Comparison of ENCODE assay signal across 11 cellular contexts in the genomic region with DNA sequence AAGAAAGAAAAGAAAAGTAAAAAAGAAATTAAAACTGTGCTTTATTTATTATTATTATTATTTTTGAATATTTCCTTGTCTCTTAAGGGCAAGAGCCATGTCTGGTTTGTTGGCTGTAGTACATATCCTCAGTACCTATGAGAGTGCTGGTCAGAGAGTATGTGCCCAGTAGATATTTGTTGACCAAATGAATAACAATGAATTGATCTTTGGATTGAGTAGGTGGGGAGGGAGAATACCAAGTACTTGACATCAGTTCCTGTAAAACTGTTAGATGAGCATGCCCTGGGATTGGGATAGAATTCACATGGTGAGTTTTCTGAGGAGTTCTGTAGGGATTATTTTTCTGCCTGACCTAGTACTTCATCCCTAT. TPM values are rescaled to one million over a fixed set of nuclear protein-coding genes. Genes with fewer than 3 reads are reported as not detected.
DNase-seq lines count a peak whose midpoint lies in the region; ATAC-seq, FAIRE-seq and TF ChIP-seq lines count a peak whose summit lies in the region.
"Had no signal": no experiment of that assay in that cellular context is flagged by ENCODE, and none has a peak within 500 bp of the region (broad histone marks: within the 10 kb centered on the region; RNA-seq: fewer than 3 reads in every experiment).

No MANE protein-coding gene starts in this region.

- no peak for ATAC-seq in body of pancreas
- no peak for ATAC-seq in natural killer cell treated with Interleukin-12 subunit alpha and Interleukin-12 subunit beta and Interleukin-15 and Interleukin-18, amount 100 ng/mL, for 72 hours

- no peak overlapping the region for H3K4me3 ChIP-seq in BLaER1 treated with 17β-estradiol and CSF1 and Interleukin-3, amounts not matched to agents 10 nM and 100 nM
- H3K4me3 ChIP-seq in KMS-11 (IDR thresholded peaks at IDR 0.05; ENCODE audit: insufficient read depth, low read depth, low read length) (no peak overlapping the region), body of pancreas (no peak overlapping the region), brain microvascular endothelial cell (ENCODE audit: low read depth, low read length) (no peak overlapping the region), osteoblast (ENCODE audit: insufficient read depth, low read length) (no peak overlapping the region)

- no peak for DNase-seq in body of pancreas
- DNase-seq in natural killer cell treated with Interleukin-12 subunit alpha and Interleukin-12 subunit beta and Interleukin-15 and Interleukin-18, amount 100 ng/mL, for 72 hours (ENCODE audit: low spot score), result no peak
- DNase-seq in head of caudate nucleus, result no peak
- no peak for DNase-seq in GM19239 (ENCODE audit: insufficient read length, low spot score)
- DNase-seq in brain microvascular endothelial cell, result no peak
- no peak for DNase-seq in osteoblast (ENCODE audit: insufficient read length, low spot score, missing footprints)
- DNase-seq: occipital lobe; stimulated activated naive CD4-positive, alpha-beta T cell had no signal

- no peaks in the 10 kb centered on the region for H3K27me3 Mint-ChIP-seq in natural killer cell treated with Interleukin-12 subunit alpha and Interleukin-12 subunit beta and Interleukin-15 and Interleukin-18, amount 100 ng/mL, for 72 hours

- H3K36me3 Mint-ChIP-seq in natural killer cell treated with Interleukin-12 subunit alpha and Interleukin-12 subunit beta and Interleukin-15 and Interleukin-18, amount 100 ng/mL, for 72 hours, result no peaks in the 10 kb centered on the region

- no peak for TF ChIP-seq CTCF in KMS-11 (conservative IDR thresholded peaks at IDR 0.05; ENCODE audit: low read depth, low read length)
- TF ChIP-seq CTCF in body of pancreas (IDR thresholded peaks at IDR 0.05), result no peak
- no peak for TF ChIP-seq CTCF in brain microvascular endothelial cell (IDR thresholded peaks at IDR 0.05; ENCODE audit: low read depth, low read length, missing control alignments)
- no peak for TF ChIP-seq CTCF in osteoblast (IDR thresholded peaks at IDR 0.05; ENCODE audit: extremely low read depth, low read depth, low read length)

- H3K9me3 Mint-ChIP-seq in natural killer cell treated with Interleukin-12 subunit alpha and Interleukin-12 subunit beta and Interleukin-15 and Interleukin-18, amount 100 ng/mL, for 72 hours, result no peaks in the 10 kb centered on the region

- FAIRE-seq in GM19239 (lab: Jason Lieb, UNC), result no peak

- peak overlapping the region; percentile 49 for H3K4me3 Mint-ChIP-seq in natural killer cell treated with Interleukin-12 subunit alpha and Interleukin-12 subunit beta and Interleukin-15 and Interleukin-18, amount 100 ng/mL, for 72 hours

- H2AFZ ChIP-seq in KMS-11 (ENCODE audit: low read depth) (no peak overlapping the region), osteoblast (ENCODE audit: low read length) (no peak overlapping the region)

- intact Hi-C loops in body of pancreas (cut with DNase I) (no loop called here), head of caudate nucleus (cut with DNase I) (no loop called here)

- H3K4me1 Mint-ChIP-seq in natural killer cell treated with Interleukin-12 subunit alpha and Interleukin-12 subunit beta and Interleukin-15 and Interleukin-18, amount 100 ng/mL, for 72 hours (ENCODE audit: low read depth in 2 of 2), result peaks cover 57 to 66% of the 10 kb centered on the region in 2 donors

- peaks cover 0 to 9% (median 0%) of the 10 kb centered on the region in 11 experiments; a peak in 6 of 22 replicates for H3K36me3 ChIP-seq in BLaER1 treated with 17β-estradiol and CSF1 and Interleukin-3, amounts not matched to agents 10 nM and 100 nM
- H3K36me3 ChIP-seq in KMS-11 (ENCODE audit: insufficient read depth), result no peaks in the 10 kb centered on the region
- no peaks in the 10 kb centered on the region for H3K36me3 ChIP-seq in body of pancreas (replicated peaks in 1 of 2; ENCODE audit: insufficient read depth in 1 of 2, low read depth in 2 of 2)
- H3K36me3 ChIP-seq in brain microvascular endothelial cell (replicated peaks), result no peaks in the 10 kb centered on the region
- H3K36me3 ChIP-seq in osteoblast (ENCODE audit: insufficient read depth, low read length), result no peaks in the 10 kb centered on the region

- no peaks in the 10 kb centered on the region for H3K9me3 ChIP-seq in BLaER1 treated with 17β-estradiol and CSF1 and Interleukin-3, amounts not matched to agents 10 nM and 100 nM (replicated peaks in 1 of 11)
- H3K9me3 ChIP-seq in body of pancreas (no peaks in the 10 kb centered on the region), osteoblast (ENCODE audit: low read depth, low read length) (no peaks in the 10 kb centered on the region)

- H3K79me2 ChIP-seq in KMS-11 (ENCODE audit: insufficient read depth, low read depth) (peaks cover 69% of the 10 kb centered on the region), osteoblast (ENCODE audit: insufficient read depth, low read length) (peaks cover 74% of the 10 kb centered on the region)

- H3K9ac ChIP-seq in BLaER1 treated with 17β-estradiol and CSF1 and Interleukin-3, amounts not matched to agents 10 nM and 100 nM, result no peak overlapping the region
- H3K9ac ChIP-seq in KMS-11, result no peak overlapping the region

- peak overlapping the region in 7 of 11 experiments; percentile 19 to 69 (median 63); a peak in 6 of 22 replicates for H3K27ac ChIP-seq in BLaER1 treated with 17β-estradiol and CSF1 and Interleukin-3, amounts not matched to agents 10 nM and 100 nM
- H3K27ac ChIP-seq in KMS-11 (peak overlapping the region; percentile 56), body of pancreas (peak overlapping the region; percentile 42 to 81 (median 78)), brain microvascular endothelial cell (no peak overlapping the region), osteoblast (ENCODE audit: low read depth, low read length) (no peak overlapping the region)
- H3K27ac ChIP-seq: C4-2B had no signal

- peaks cover 60 to 79% (median 73%) of the 10 kb centered on the region in 10 experiments for H3K4me1 ChIP-seq in BLaER1 treated with 17β-estradiol and CSF1 and Interleukin-3, amounts not matched to agents 10 nM and 100 nM
- H3K4me1 ChIP-seq in KMS-11 (ENCODE audit: low read depth, poor library complexity, severe bottlenecking), result peaks cover 92% of the 10 kb centered on the region
- peaks cover 41% of the 10 kb centered on the region for H3K4me1 ChIP-seq in body of pancreas
- H3K4me1 ChIP-seq in osteoblast (ENCODE audit: insufficient read depth, low read length), result peaks cover 21% of the 10 kb centered on the region

- H3K27me3 ChIP-seq in BLaER1 treated with 17β-estradiol and CSF1 and Interleukin-3, amounts not matched to agents 10 nM and 100 nM, result no peaks in the 10 kb centered on the region
- H3K27me3 ChIP-seq in KMS-11 (ENCODE audit: insufficient read depth, low read depth) (no peaks in the 10 kb centered on the region), body of pancreas (no peaks in the 10 kb centered on the region), brain microvascular endothelial cell (replicated peaks) (no peaks in the 10 kb centered on the region), osteoblast (ENCODE audit: insufficient read depth, low read length) (no peaks in the 10 kb centered on the region)

- H3K4me2 ChIP-seq in BLaER1 treated with 17β-estradiol and CSF1 and Interleukin-3, amounts not matched to agents 10 nM and 100 nM, result peak overlapping the region; percentile 78 to 90 (median 84)
- H3K4me2 ChIP-seq in KMS-11 (peak overlapping the region; percentile 53), osteoblast (ENCODE audit: insufficient read depth, low read length) (no peak overlapping the region)

- peaks cover 0 to 69% (median 15%) of the 10 kb centered on the region in 11 experiments; a peak in 13 of 22 replicates for H4K20me1 ChIP-seq in BLaER1 treated with 17β-estradiol and CSF1 and Interleukin-3, amounts not matched to agents 10 nM and 100 nM
- H4K20me1 ChIP-seq in KMS-11 (ENCODE audit: insufficient read depth) (no peaks in the 10 kb centered on the region), osteoblast (ENCODE audit: insufficient read depth, low read length) (peaks cover 9% of the 10 kb centered on the region)

- in situ Hi-C loops in brain microvascular endothelial cell (cut with HindIII; ENCODE audit: low pct_ligation_motif_present, low sequenced_read_pairs), result no loop called here

- TF ChIP-seq POLR2A in body of pancreas (IDR thresholded peaks at IDR 0.05), result no peak

- H3K27ac Mint-ChIP-seq in natural killer cell treated with Interleukin-12 subunit alpha and Interleukin-12 subunit beta and Interleukin-15 and Interleukin-18, amount 100 ng/mL, for 72 hours, result peak overlapping the region; percentile 74 to 83

RNA-seq across cellular contexts. Expression of a gene that starts 11.4 kb away (rescaled TPM):
- total RNA-seq in body of pancreas, result 10 to 100 TPM; 20.4 to 24.6 TPM
- 10 to 100 TPM; 83.9 to 85.9 TPM for total RNA-seq in natural killer cell treated with Interleukin-12 subunit alpha and Interleukin-12 subunit beta and Interleukin-15 and Interleukin-18, amount 100 ng/mL, for 72 hours
- total RNA-seq in osteoblast, result 57.5 and 57.9 TPM in 2 replicates

RNA-seq across cellular contexts. Expression of a gene that starts 26.1 kb away (rescaled TPM):
- 10 to 100 TPM; 10.9 to 15.8 TPM for total RNA-seq in body of pancreas
- 100 to 1,000 TPM; 154 to 164 TPM for total RNA-seq in natural killer cell treated with Interleukin-12 subunit alpha and Interleukin-12 subunit beta and Interleukin-15 and Interleukin-18, amount 100 ng/mL, for 72 hours
- 13.3 and 17.0 TPM in 2 replicates for total RNA-seq in osteoblast

RNA-seq across cellular contexts. Expression of a gene that starts 58.5 kb away (rescaled TPM):
- total RNA-seq in body of pancreas, result 10 to 100 TPM; 21.5 to 24.1 TPM
- 10 to 100 TPM; 15.5 to 30.0 TPM for total RNA-seq in natural killer cell treated with Interleukin-12 subunit alpha and Interleukin-12 subunit beta and Interleukin-15 and Interleukin-18, amount 100 ng/mL, for 72 hours
- total RNA-seq in osteoblast, result 10.3 and 10.9 TPM in 2 replicates

Comparison
In these comparisons a context has a peak if more than half of its experiments do, and no peak if none do; other contexts are left out.
1. H3K27ac ChIP-seq: peak in BLaER1 treated with 17β-estradiol and CSF1 and Interleukin-3, amounts not matched to agents 10 nM and 100 nM (7 of 11), KMS-11 (single experiment) and body of pancreas (4 of 4); none in brain microvascular endothelial cell (single experiment) and osteoblast (single experiment).